7 cellular contexts compared by ENCODE assay signal in the genomic region with DNA sequence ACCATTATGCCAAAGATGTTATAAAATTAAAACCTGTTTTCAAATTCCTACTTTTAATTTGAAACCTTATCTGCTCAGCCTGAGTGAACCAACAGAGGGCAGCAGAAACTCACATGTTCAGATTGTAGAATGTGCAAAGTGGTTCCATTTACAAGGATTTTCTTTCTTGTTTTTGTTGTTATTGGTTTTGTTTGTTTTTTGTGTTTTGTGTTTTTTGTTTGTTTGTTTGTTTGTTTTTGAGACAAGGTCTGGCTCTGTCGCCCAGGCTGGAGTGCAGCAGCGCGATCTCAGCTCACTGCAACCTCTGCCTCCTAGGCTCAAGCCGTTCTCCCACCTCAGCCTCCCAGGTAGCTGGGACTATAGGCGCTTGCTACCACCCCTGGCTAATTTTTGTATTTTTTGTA. TPM values are rescaled to one million over a fixed set of nuclear protein-coding genes. Genes with fewer than 3 reads are reported as not detected.
DNase-seq lines count a peak whose midpoint lies in the region; ATAC-seq, FAIRE-seq and TF ChIP-seq lines count a peak whose summit lies in the region.

No MANE protein-coding gene starts in this region.

- no peak for ATAC-seq in HG02981 (IDR thresholded peaks at IDR 0.05; ENCODE audit: unreplicated experiment)
- no peak for ATAC-seq in activated CD4-positive, CD25-positive, alpha-beta regulatory T cell treated with anti-CD3 and anti-CD28 coated beads, Interleukin-2, amount 50 U/mL, for 24 hours

- H3K36me3 ChIP-seq in esophagus squamous epithelium = peaks cover 0 to 22% (median 0%) of the 10 kb centered on the region in 3 donors
- H3K36me3 ChIP-seq in ovary = no peaks in the 10 kb centered on the region

- TF ChIP-seq CTCF in esophagus squamous epithelium (IDR thresholded peaks at IDR 0.05) (peak; percentile 63 to 81 (median 68)), ovary (IDR thresholded peaks at IDR 0.05) (peak; percentile 36 to 48 (median 48))

- TF ChIP-seq POLR2A in esophagus squamous epithelium (IDR thresholded peaks at IDR 0.05) (no peak), ovary (IDR thresholded peaks at IDR 0.05) (no peak)

- peak; percentile 94 for FAIRE-seq in TTC549 (lab: Jason Lieb, UNC)

- H3K27ac ChIP-seq in esophagus squamous epithelium (no peak overlapping the region), ovary (no peak overlapping the region)

- H3K9me3 ChIP-seq in esophagus squamous epithelium = no peaks in the 10 kb centered on the region
- peaks cover 0 to 6% of the 10 kb centered on the region in 2 donors for H3K9me3 ChIP-seq in ovary

- intact Hi-C loops in esophagus squamous epithelium (cut with DNase I) (loop anchor here (5.0 kb wide), 1 partner anchor 121 kb away; no protein-coding TSS in a partner anchor), ovary (cut with DNase I) (loop anchor here in 3 of 4 donors (5.0 to 10.0 kb wide), 2 partner anchors 118 to 121 kb away; no protein-coding TSS in a partner anchor)

- no peak overlapping the region for H3K4me3 ChIP-seq in esophagus squamous epithelium
- H3K4me3 ChIP-seq in ovary = no peak overlapping the region

- no peak for TF ChIP-seq EP300 in ovary (IDR thresholded peaks at IDR 0.05)

- 79 to 80% methylated on average over 5 of the region's 5 CpGs for WGBS in esophagus squamous epithelium, 2 donors
- WGBS in ovary, 3 donors = 80 to 86% (median 85%) methylated on average over 5 of the region's 5 CpGs

- H3K4me1 ChIP-seq in esophagus squamous epithelium (no peaks in the 10 kb centered on the region), ovary (ENCODE audit: insufficient read depth) (no peaks in the 10 kb centered on the region)

- H3K27me3 ChIP-seq in esophagus squamous epithelium (no peaks in the 10 kb centered on the region), ovary (no peaks in the 10 kb centered on the region)

- DNase-seq in GM03348 (ENCODE audit: low spot score) (peak; percentile 64), LHCN-M2 (ENCODE audit: low read depth) (peak; percentile 39), esophagus squamous epithelium (lab: John Stamatoyannopoulos, UW) (no peak), ovary (peak in 3 of 5 donors; percentile 16 to 40 (median 36))

RNA-seq across cellular contexts. Expression of a gene that starts 22.8 kb away (rescaled TPM):
- total RNA-seq in LHCN-M2 (2014; rRNA removed) (not detected in 2 replicates), esophagus squamous epithelium (not detected), ovary (under 1 TPM in 3 of 7 donors, not detected in 4; 0.25 to 0.40 (median 0.31) TPM)
- not detected for polyA plus RNA-seq in LHCN-M2 (2012)
- under 1 TPM in 1 of 2 donors, not detected in 1; 0.67 TPM for polyA plus RNA-seq in ovary
